ENCODE assay signal across 9 cellular contexts in genomic region chr3:50620846-50621245, GRCh38. TPM values are rescaled to one million over a fixed set of nuclear protein-coding genes. Genes with fewer than 3 reads are reported as not detected.
DNase-seq lines count a peak whose midpoint lies in the region; ATAC-seq lines count a peak whose summit lies in the region.
"Had no signal": no experiment of that assay in that cellular context is flagged by ENCODE, and none has a peak within 500 bp of the region (broad histone marks: within the 10 kb centered on the region; RNA-seq: fewer than 3 reads in every experiment).

No MANE protein-coding gene starts in this region.

- POLR2A ChIA-PET in activated CD8-positive, alpha-beta T cell treated with anti-CD3 and anti-CD28 coated beads, Interleukin-2, amount 10 ng/mL, durations not matched to agents 7 days and 5 days (lab: Charles Lee) = interaction anchor here (1.0 to 22.1 kb wide), 8 partner anchors 11 to 773 kb away, joined by 3 to 1664 read pairs (median 14); partner anchors contain the start of genes C3orf18, CISH and HEMK1

- no peaks in the 10 kb centered on the region for H3K27me3 Mint-ChIP-seq in T-helper 2 cell treated with Interferon-gamma antibody and Interleukin-4, amounts not matched to agents 5 μg/mL and 100 μg/mL, for 36 hours (ENCODE audit: low read depth)
- H3K27me3 Mint-ChIP-seq in activated CD8-positive, alpha-beta T cell treated with anti-CD3 and anti-CD28 coated beads, Interleukin-2, amount 10 ng/mL, durations not matched to agents 7 days and 5 days (ENCODE audit: low read depth) = no peaks in the 10 kb centered on the region

- H3K4me1 Mint-ChIP-seq in T-helper 2 cell treated with Interferon-gamma antibody and Interleukin-4, amounts not matched to agents 5 μg/mL and 100 μg/mL, for 36 hours (ENCODE audit: low read depth) = peaks cover 67% of the 10 kb centered on the region
- peaks cover 77% of the 10 kb centered on the region for H3K4me1 Mint-ChIP-seq in activated CD8-positive, alpha-beta T cell treated with anti-CD3 and anti-CD28 coated beads, Interleukin-2, amount 10 ng/mL, durations not matched to agents 7 days and 5 days (ENCODE audit: low read depth)

- H3K27ac Mint-ChIP-seq in T-helper 2 cell treated with Interferon-gamma antibody and Interleukin-4, amounts not matched to agents 5 μg/mL and 100 μg/mL, for 36 hours = peak overlapping the region; percentile 79
- H3K27ac Mint-ChIP-seq in activated CD8-positive, alpha-beta T cell treated with anti-CD3 and anti-CD28 coated beads, Interleukin-2, amount 10 ng/mL, durations not matched to agents 7 days and 5 days = peak overlapping the region; percentile 86

- peaks cover 56% of the 10 kb centered on the region for H3K36me3 Mint-ChIP-seq in T-helper 2 cell treated with Interferon-gamma antibody and Interleukin-4, amounts not matched to agents 5 μg/mL and 100 μg/mL, for 36 hours (ENCODE audit: low read depth)
- H3K36me3 Mint-ChIP-seq in activated CD8-positive, alpha-beta T cell treated with anti-CD3 and anti-CD28 coated beads, Interleukin-2, amount 10 ng/mL, durations not matched to agents 7 days and 5 days (ENCODE audit: low read depth) = peaks cover 81% of the 10 kb centered on the region

- DNase-seq in T-helper 2 cell treated with Interferon-gamma antibody and Interleukin-4, amounts not matched to agents 5 μg/mL and 100 μg/mL, for 36 hours (ENCODE audit: low spot score) = no peak
- DNase-seq in T-helper 2 cell = no peak
- DNase-seq in activated CD8-positive, alpha-beta T cell treated with anti-CD3 and anti-CD28 coated beads, Interleukin-2, amount 10 ng/mL, durations not matched to agents 7 days and 5 days = no peak
- peak; percentile 96 for DNase-seq in renal cortical epithelial cell (ENCODE audit: low read depth)
- DNase-seq in activated CD4-positive, CD25-positive, alpha-beta regulatory T cell treated with anti-CD3 and anti-CD28 coated beads, Interleukin-2, amount 50 U/mL, for 72 hours = no peak
- DNase-seq: mesenchymal stem cell, NCI-H1436 treated with DMSO at 0.1 percent for 48 hours, T-helper 9 cell had no signal

- CTCF ChIA-PET in activated CD8-positive, alpha-beta T cell treated with anti-CD3 and anti-CD28 coated beads, Interleukin-2, amount 10 ng/mL, durations not matched to agents 7 days and 5 days (lab: Charles Lee) = interaction anchor here (0.8 to 29.5 kb wide), 9 partner anchors 11 to 1048 kb away, joined by 3 to 1321 read pairs (median 80); partner anchors contain the start of genes C3orf18, DOCK3 and HEMK1

- H3K4me3 Mint-ChIP-seq in T-helper 2 cell treated with Interferon-gamma antibody and Interleukin-4, amounts not matched to agents 5 μg/mL and 100 μg/mL, for 36 hours = peak overlapping the region; percentile 93
- peak overlapping the region; percentile 95 for H3K4me3 Mint-ChIP-seq in activated CD8-positive, alpha-beta T cell treated with anti-CD3 and anti-CD28 coated beads, Interleukin-2, amount 10 ng/mL, durations not matched to agents 7 days and 5 days

- ATAC-seq in activated CD8-positive, alpha-beta T cell treated with anti-CD3 and anti-CD28 coated beads, Interleukin-2, amount 10 ng/mL, durations not matched to agents 7 days and 5 days = no peak
- ATAC-seq in HG03175 (IDR thresholded peaks at IDR 0.05; ENCODE audit: unreplicated experiment) = no peak

- no peaks in the 10 kb centered on the region for H3K9me3 Mint-ChIP-seq in T-helper 2 cell treated with Interferon-gamma antibody and Interleukin-4, amounts not matched to agents 5 μg/mL and 100 μg/mL, for 36 hours
- H3K9me3 Mint-ChIP-seq in activated CD8-positive, alpha-beta T cell treated with anti-CD3 and anti-CD28 coated beads, Interleukin-2, amount 10 ng/mL, durations not matched to agents 7 days and 5 days (ENCODE audit: insufficient read depth) = no peaks in the 10 kb centered on the region

RNA-seq across cellular contexts. Expression of gene MAPKAPK3, which starts 3.9 kb away (rescaled TPM):
- total RNA-seq in activated CD8-positive, alpha-beta T cell treated with anti-CD3 and anti-CD28 coated beads, Interleukin-2, amount 10 ng/mL, durations not matched to agents 7 days and 5 days = 100 to 1,000 TPM; 224 to 225 TPM
- 51.7 and 72.4 TPM in 2 replicates for total RNA-seq in renal cortical epithelial cell

RNA-seq across cellular contexts. Expression of gene CISH, which starts 9.3 kb away (rescaled TPM):
- total RNA-seq in activated CD8-positive, alpha-beta T cell treated with anti-CD3 and anti-CD28 coated beads, Interleukin-2, amount 10 ng/mL, durations not matched to agents 7 days and 5 days = 100 to 1,000 TPM; 380 to 394 TPM
- 1.9 and 6.4 TPM in 2 replicates for total RNA-seq in renal cortical epithelial cell

RNA-seq across cellular contexts. Expression of gene HEMK1, which starts 51.5 kb away (rescaled TPM):
- total RNA-seq in activated CD8-positive, alpha-beta T cell treated with anti-CD3 and anti-CD28 coated beads, Interleukin-2, amount 10 ng/mL, durations not matched to agents 7 days and 5 days = 10 to 100 TPM; 83.3 to 86.0 TPM
- total RNA-seq in renal cortical epithelial cell = 14.2 and 27.6 TPM in 2 replicates

RNA-seq across cellular contexts. Expression of gene C3orf18, which starts 53.3 kb away (rescaled TPM):
- total RNA-seq in activated CD8-positive, alpha-beta T cell treated with anti-CD3 and anti-CD28 coated beads, Interleukin-2, amount 10 ng/mL, durations not matched to agents 7 days and 5 days = 10 to 100 TPM; 58.5 to 61.6 TPM
- 7.3 and 11.1 TPM in 2 replicates for total RNA-seq in renal cortical epithelial cell

RNA-seq across cellular contexts. Expression of gene DOCK3, which starts 53.9 kb away (rescaled TPM):
- total RNA-seq in activated CD8-positive, alpha-beta T cell treated with anti-CD3 and anti-CD28 coated beads, Interleukin-2, amount 10 ng/mL, durations not matched to agents 7 days and 5 days = 1 to 10 TPM; 3.2 to 3.4 TPM
- total RNA-seq in renal cortical epithelial cell = 0.35 and 0.69 TPM in 2 replicates

Comparison
In these comparisons a context has a peak if more than half of its experiments do, and no peak if none do; other contexts are left out.
1. RNA of gene CISH, which starts 9.3 kb away (total RNA-seq): 380 to 394 TPM in activated CD8-positive, alpha-beta T cell treated with anti-CD3 and anti-CD28 coated beads, Interleukin-2, amount 10 ng/mL, durations not matched to agents 7 days and 5 days; 1.9 to 6.4 TPM in renal cortical epithelial cell; every median in the first group is over 10 times any median in the second.